30 cellular contexts compared by ENCODE assay signal in genomic region chr12:112741106-112741505, GRCh38. TPM values are rescaled to one million over a fixed set of nuclear protein-coding genes. Genes with fewer than 3 reads are reported as not detected.
"Had no signal": no experiment of that assay in that cellular context is flagged by ENCODE, and none has a peak within 500 bp of the region (broad histone marks: within the 10 kb centered on the region; RNA-seq: fewer than 3 reads in every experiment).

No MANE protein-coding gene starts in this region.

- H3K9ac ChIP-seq: SK-N-SH had no signal

- H3K27ac Mint-ChIP-seq: activated CD4-positive, alpha-beta T cell treated with anti-CD3 and anti-CD28 coated beads, Interleukin-2, amount 10 ng/mL, durations not matched to agents 24 days and 14 days; activated CD8-positive, alpha-beta T cell treated with anti-CD3 and anti-CD28 coated beads, Interleukin-2, amount 10 ng/mL, durations not matched to agents 7 days and 5 days; activated naive CD4-positive, alpha-beta T cell treated with anti-CD3 and anti-CD28 coated beads, Interleukin-2, amount 50 U/mL, for 24 hours; activated naive CD8-positive, alpha-beta T cell treated with anti-CD3 and anti-CD28 coated beads, Interleukin-2, amount 10 ng/mL, durations not matched to agents 7 days and 5 days; activated T-cell treated with anti-CD3 and anti-CD28 coated beads, Interleukin-2, amount 50 U/mL, for 24 hours; activated T-helper 2 cell treated with anti-CD3 and anti-CD28 coated beads, Interferon-gamma antibody, Interleukin-2, Interleukin-4, amounts not matched to agents 10 μg/mL and 5 μg/mL and 100 μg/mL, durations not matched to agents 14 hours and 24 hours and 36 hours; T-helper 1 cell treated with Interleukin-12 subunit alpha and Interleukin-12 subunit beta and Interleukin-4 antibody, amounts not matched to agents 30 μg/mL and 1 μg/mL, for 36 hours; T-helper 2 cell treated with Interferon-gamma antibody and Interleukin-4, amounts not matched to agents 5 μg/mL and 100 μg/mL, for 36 hours had no signal

- H3K27me3 ChIP-seq: ascending aorta, cardiac muscle cell, Peyer's patch had no signal

- H3K4me1 Mint-ChIP-seq: activated CD4-positive, alpha-beta T cell treated with anti-CD3 and anti-CD28 coated beads, Interleukin-2, amount 10 ng/mL, durations not matched to agents 24 days and 14 days; activated naive CD4-positive, alpha-beta T cell treated with anti-CD3 and anti-CD28 coated beads, Interleukin-2, amount 50 U/mL, for 24 hours had no signal

- H3K4me1 ChIP-seq: ascending aorta, Peyer's patch, SJSA1 had no signal

- H3K9me3 ChIP-seq: ascending aorta, Peyer's patch, SJSA1, SK-N-SH had no signal

- H3K36me3 ChIP-seq: ascending aorta, cardiac muscle cell, Peyer's patch, SJSA1 had no signal

- H3K9me3 Mint-ChIP-seq: activated CD4-positive, alpha-beta T cell treated with anti-CD3 and anti-CD28 coated beads, Interleukin-2, amount 10 ng/mL, durations not matched to agents 24 days and 14 days; activated naive CD4-positive, alpha-beta T cell treated with anti-CD3 and anti-CD28 coated beads, Interleukin-2, amount 50 U/mL, for 24 hours; activated naive CD8-positive, alpha-beta T cell treated with anti-CD3 and anti-CD28 coated beads, Interleukin-2, amount 10 ng/mL, durations not matched to agents 7 days and 5 days; activated T-cell treated with anti-CD3 and anti-CD28 coated beads, Interleukin-2, amount 50 U/mL, for 24 hours; activated T-helper 2 cell treated with anti-CD3 and anti-CD28 coated beads, Interferon-gamma antibody, Interleukin-2, Interleukin-4, amounts not matched to agents 10 μg/mL and 5 μg/mL and 100 μg/mL, durations not matched to agents 14 hours and 24 hours and 36 hours; T-helper 1 cell treated with Interleukin-12 subunit alpha and Interleukin-12 subunit beta and Interleukin-4 antibody, amounts not matched to agents 30 μg/mL and 1 μg/mL, for 36 hours; T-helper 2 cell treated with Interferon-gamma antibody and Interleukin-4, amounts not matched to agents 5 μg/mL and 100 μg/mL, for 36 hours had no signal

- H3K4me3 Mint-ChIP-seq: activated CD4-positive, alpha-beta T cell treated with anti-CD3 and anti-CD28 coated beads, Interleukin-2, amount 10 ng/mL, durations not matched to agents 24 days and 14 days; activated CD8-positive, alpha-beta T cell treated with anti-CD3 and anti-CD28 coated beads, Interleukin-2, amount 10 ng/mL, durations not matched to agents 7 days and 5 days; activated naive CD4-positive, alpha-beta T cell treated with anti-CD3 and anti-CD28 coated beads, Interleukin-2, amount 50 U/mL, for 24 hours; activated naive CD8-positive, alpha-beta T cell treated with anti-CD3 and anti-CD28 coated beads, Interleukin-2, amount 10 ng/mL, durations not matched to agents 7 days and 5 days; activated T-cell treated with anti-CD3 and anti-CD28 coated beads, Interleukin-2, amount 50 U/mL, for 24 hours; T-helper 1 cell treated with Interleukin-12 subunit alpha and Interleukin-12 subunit beta and Interleukin-4 antibody, amounts not matched to agents 30 μg/mL and 1 μg/mL, for 36 hours; T-helper 2 cell treated with Interferon-gamma antibody and Interleukin-4, amounts not matched to agents 5 μg/mL and 100 μg/mL, for 36 hours had no signal

- H3K27ac ChIP-seq: ascending aorta, cardiac muscle cell, Peyer's patch, SJSA1 had no signal

- H3K36me3 Mint-ChIP-seq: activated naive CD4-positive, alpha-beta T cell treated with anti-CD3 and anti-CD28 coated beads, Interleukin-2, amount 50 U/mL, for 24 hours; activated naive CD8-positive, alpha-beta T cell treated with anti-CD3 and anti-CD28 coated beads, Interleukin-2, amount 10 ng/mL, durations not matched to agents 7 days and 5 days had no signal

- ATAC-seq: activated CD8-positive, alpha-beta T cell treated with anti-CD3 and anti-CD28 coated beads, Interleukin-2, amount 10 ng/mL, durations not matched to agents 7 days and 5 days; PC-3 had no signal

- DNase-seq: activated CD4-positive, alpha-beta T cell treated with anti-CD3 and anti-CD28 coated beads, Interleukin-2, amount 10 ng/mL, durations not matched to agents 24 days and 14 days; activated CD4-positive, alpha-beta T cell treated with anti-CD3 and anti-CD28 coated beads, Interleukin-2, amount 50 U/mL, for 4 hours; activated CD8-positive, alpha-beta T cell treated with anti-CD3 and anti-CD28 coated beads, Interleukin-2, amount 10 ng/mL, durations not matched to agents 7 days and 5 days; activated gamma-delta T cell; activated naive CD4-positive, alpha-beta T cell treated with Interleukin-2 at 50 U/mL for 16 hours; activated naive CD8-positive, alpha-beta T cell treated with anti-CD3 and anti-CD28 coated beads, Interleukin-2, amount 10 ng/mL, durations not matched to agents 7 days and 5 days; activated T-cell treated with anti-CD3 and anti-CD28 coated beads, Interleukin-2, amount 50 U/mL, for 24 hours; amygdala; cerebellar nuclear complex; NCI-H1092 treated with DMSO at 0.1 percent for 48 hours; NCI-H1417; NCI-H187; NCI-H2029 treated with DMSO at 0.1 percent for 48 hours; NCI-H2107; NCI-H226; NCI-H446 treated with DMSO at 0.1 percent for 48 hours; NCI-H524; PC-3; Peyer's patch; RPMI8226; SHP77 treated with DMSO at 0.1 percent for 48 hours; SK-N-SH had no signal

- H3K4me3 ChIP-seq: ascending aorta, cardiac muscle cell, Peyer's patch, SJSA1 had no signal

- H3K4me2 ChIP-seq: SK-N-SH had no signal

RNA-seq across cellular contexts. Expression of gene RPH3A, which starts 50.4 kb away (rescaled TPM):
- total RNA-seq: activated CD4-positive, alpha-beta T cell treated with anti-CD3 and anti-CD28 coated beads, Interleukin-2, amount 10 ng/mL, durations not matched to agents 24 days and 14 days; activated CD8-positive, alpha-beta T cell treated with anti-CD3 and anti-CD28 coated beads, Interleukin-2, amount 10 ng/mL, durations not matched to agents 7 days and 5 days; activated naive CD8-positive, alpha-beta T cell treated with anti-CD3 and anti-CD28 coated beads, Interleukin-2, amount 10 ng/mL, durations not matched to agents 7 days and 5 days; activated T-helper 2 cell treated with anti-CD3 and anti-CD28 coated beads, Interferon-gamma antibody, Interleukin-2, Interleukin-4, amounts not matched to agents 10 μg/mL and 5 μg/mL and 100 μg/mL, durations not matched to agents 14 hours and 24 hours and 36 hours; ascending aorta; M059J; PC-3; Peyer's patch had no signal
